ENCODE assay signal across 24 cellular contexts in the genomic region with DNA sequence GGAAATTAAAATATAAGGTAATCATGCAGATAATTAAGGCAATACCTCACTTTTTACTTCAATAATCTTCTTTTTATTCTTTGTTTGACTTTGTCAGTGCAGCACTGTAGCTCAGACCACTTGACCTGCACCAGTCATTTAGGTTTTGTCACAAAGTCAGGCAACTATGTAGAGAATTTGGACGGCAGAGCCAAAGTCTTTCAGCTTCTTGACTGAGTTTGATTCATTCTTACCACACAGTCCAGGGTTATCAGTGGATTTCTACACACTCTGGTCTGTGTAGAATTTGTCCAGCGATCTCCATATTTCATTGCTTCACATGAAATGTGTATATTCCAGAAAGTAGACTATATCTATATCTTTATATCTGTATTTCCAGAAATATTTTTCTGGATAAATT.
"Had no signal": no experiment of that assay in that cellular context is flagged by ENCODE, and none has a peak within 500 bp of the region (broad histone marks: within the 10 kb centered on the region; RNA-seq: fewer than 3 reads in every experiment).

No MANE protein-coding gene starts in this region.

- ATAC-seq: activated CD8-positive, alpha-beta memory T cell treated with anti-CD3 and anti-CD28 coated beads, Interleukin-2, amount 10 ng/mL, durations not matched to agents 7 days and 5 days; PC-3; T-helper 17 cell had no signal

- H3K27me3 ChIP-seq: cardiac muscle cell had no signal

- H3K36me3 ChIP-seq: cardiac muscle cell had no signal

- H3K4me3 ChIP-seq: cardiac muscle cell had no signal

- FAIRE-seq: RCC 7860 had no signal

- DNase-seq: activated B cell treated with CpG ODN at 0.5 μM for 24 hours; activated CD4-positive, alpha-beta T cell treated with anti-CD3 and anti-CD28 coated beads for 1 hour; activated CD4-positive, alpha-beta T cell treated with anti-CD3 and anti-CD28 coated beads, Interleukin-2, amount 10 ng/mL, durations not matched to agents 24 days and 14 days; activated CD4-positive, alpha-beta T cell treated with anti-CD3 and anti-CD28 coated beads, Interleukin-2, amount 50 U/mL, for 48 hours; activated CD8-positive, alpha-beta memory T cell treated with anti-CD3 and anti-CD28 coated beads, Interleukin-2, amount 10 ng/mL, durations not matched to agents 7 days and 5 days; activated effector memory CD4-positive, alpha-beta T cell treated with Interleukin-2 at 50 U/mL for 16 hours; activated naive CD4-positive, alpha-beta T cell; activated T-cell treated with anti-CD3 and anti-CD28 coated beads, Interleukin-2, amount 50 U/mL, for 24 hours; aorta; IMR-90; KG1; MV-4-11; NCI-H1105; NCI-H1436; NCI-H1694 treated with DMSO at 0.1 percent for 48 hours; NCI-H2081; NCI-H446; NCI-H524; PC-3; SHP77 treated with DMSO at 0.1 percent for 48 hours; T-helper 17 cell; T-helper 9 cell had no signal

- H3K27ac ChIP-seq: cardiac muscle cell had no signal
